ENCODE assay signal across 30 cellular contexts in the genomic region with DNA sequence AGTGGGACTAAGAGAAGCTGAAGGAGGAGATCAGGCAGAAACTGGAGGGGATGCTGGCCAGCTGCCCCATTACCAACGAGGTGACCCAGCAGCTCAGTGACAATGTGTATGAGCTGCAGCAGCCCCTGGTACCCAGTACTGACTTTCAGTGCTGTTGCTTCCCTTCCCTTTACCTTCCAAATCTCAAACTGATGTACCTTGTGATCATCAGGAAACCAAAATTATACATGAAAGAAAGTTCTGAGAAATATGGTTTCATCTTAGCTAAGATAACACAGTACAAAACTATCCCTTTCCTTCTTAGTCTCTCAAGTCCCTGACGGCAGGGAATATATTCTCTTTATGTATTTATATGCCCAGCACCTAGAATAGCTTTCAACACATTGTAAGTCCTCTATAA.
"Had no signal": no experiment of that assay in that cellular context is flagged by ENCODE, and none has a peak within 500 bp of the region (broad histone marks: within the 10 kb centered on the region; RNA-seq: fewer than 3 reads in every experiment).

No MANE protein-coding gene starts in this region.

- H3K36me3 ChIP-seq: adrenal gland, esophagus muscularis mucosa, gastrocnemius medialis, heart left ventricle had no signal

- H3K27ac Mint-ChIP-seq: activated naive CD4-positive, alpha-beta T cell treated with anti-CD3 and anti-CD28 coated beads, Interleukin-2, amount 10 ng/mL, durations not matched to agents 7 days and 5 days; activated naive CD4-positive, alpha-beta T cell treated with anti-CD3 and anti-CD28 coated beads, Interleukin-2, amount 50 U/mL, for 72 hours; activated naive CD8-positive, alpha-beta T cell treated with anti-CD3 and anti-CD28 coated beads, Interleukin-2, amount 50 U/mL, for 24 hours; activated T-cell treated with anti-CD3 and anti-CD28 coated beads, Interleukin-2, amount 50 U/mL, for 24 hours; activated T-cell treated with anti-CD3 and anti-CD28 coated beads, Interleukin-2, amount 50 U/mL, for 72 hours; effector memory CD8-positive, alpha-beta T cell had no signal

- H3K4me3 Mint-ChIP-seq: activated naive CD4-positive, alpha-beta T cell treated with anti-CD3 and anti-CD28 coated beads, Interleukin-2, amount 10 ng/mL, durations not matched to agents 7 days and 5 days; activated naive CD8-positive, alpha-beta T cell treated with anti-CD3 and anti-CD28 coated beads, Interleukin-2, amount 50 U/mL, for 24 hours; activated T-cell treated with anti-CD3 and anti-CD28 coated beads, Interleukin-2, amount 50 U/mL, for 24 hours; activated T-cell treated with anti-CD3 and anti-CD28 coated beads, Interleukin-2, amount 50 U/mL, for 72 hours; effector memory CD8-positive, alpha-beta T cell had no signal

- H3K27me3 ChIP-seq: adrenal gland, body of pancreas, esophagus muscularis mucosa, foreskin keratinocyte, gastrocnemius medialis, heart left ventricle had no signal

- H3K4me1 ChIP-seq: adrenal gland, esophagus muscularis mucosa, foreskin keratinocyte, gastrocnemius medialis, heart left ventricle had no signal

- H3K4me3 ChIP-seq: adrenal gland, body of pancreas, esophagus muscularis mucosa, gastrocnemius medialis, heart left ventricle had no signal

- H3K9me3 ChIP-seq: adrenal gland, body of pancreas, esophagus muscularis mucosa, gastrocnemius medialis had no signal

- H3K9me3 Mint-ChIP-seq: effector memory CD8-positive, alpha-beta T cell had no signal

- ATAC-seq: activated naive CD8-positive, alpha-beta T cell treated with anti-CD3 and anti-CD28 coated beads, Interleukin-2, amount 50 U/mL, for 24 hours; activated T-cell treated with anti-CD3 and anti-CD28 coated beads, Interleukin-2, amount 50 U/mL, for 72 hours; body of pancreas; effector memory CD8-positive, alpha-beta T cell; foreskin keratinocyte; gastrocnemius medialis; heart left ventricle had no signal

- H3K27ac ChIP-seq: adrenal gland, esophagus muscularis mucosa, foreskin keratinocyte, gastrocnemius medialis, heart left ventricle had no signal

- DNase-seq: activated CD4-positive, alpha-beta T cell treated with anti-CD3 and anti-CD28 coated beads for 48 hours; activated CD4-positive, alpha-beta T cell treated with anti-CD3 and anti-CD28 coated beads, Interleukin-2, amount 50 U/mL, for 1 hour; activated CD4-positive, alpha-beta T cell treated with anti-CD3 and anti-CD28 coated beads, Interleukin-2, amount 50 U/mL, for 48 hours; activated CD4-positive, CD25-positive, alpha-beta regulatory T cell; activated CD4-positive, CD25-positive, alpha-beta regulatory T cell treated with anti-CD3 and anti-CD28 coated beads, Interleukin-2, amount 50 U/mL, for 72 hours; activated CD8-positive, alpha-beta memory T cell treated with anti-CD3 and anti-CD28 coated beads, Interleukin-2, amount 50 U/mL, for 48 hours; activated gamma-delta T cell; activated naive CD4-positive, alpha-beta T cell; activated naive CD4-positive, alpha-beta T cell treated with anti-CD3 and anti-CD28 coated beads, Interleukin-2, amount 10 ng/mL, durations not matched to agents 7 days and 5 days; activated naive CD8-positive, alpha-beta T cell treated with anti-CD3 and anti-CD28 coated beads, Interleukin-2, amount 50 U/mL, for 24 hours; activated T-cell treated with anti-CD3 and anti-CD28 coated beads for 4 hours; activated T-cell treated with anti-CD3 and anti-CD28 coated beads, Interleukin-2, amount 50 U/mL, for 24 hours; activated T-cell treated with anti-CD3 and anti-CD28 coated beads, Interleukin-2, amount 50 U/mL, for 72 hours; adrenal gland; amygdala; aorta; body of pancreas; caudate nucleus; cortex of kidney; dermis blood vessel endothelial cell; effector CD4-positive, alpha-beta T cell; effector memory CD8-positive, alpha-beta T cell; erythroblast; foreskin keratinocyte; gastrocnemius medialis; glutamatergic neuron; heart left ventricle; T-helper 2 cell had no signal

- H3K27me3 Mint-ChIP-seq: activated naive CD8-positive, alpha-beta T cell treated with anti-CD3 and anti-CD28 coated beads, Interleukin-2, amount 50 U/mL, for 24 hours; activated T-cell treated with anti-CD3 and anti-CD28 coated beads, Interleukin-2, amount 50 U/mL, for 24 hours had no signal
